Comparison of ENCODE assay signal across 15 cellular contexts in genomic region chr1:62209931-62210595, GRCh38. TPM values are rescaled to one million over a fixed set of nuclear protein-coding genes. Genes with fewer than 3 reads are reported as not detected.
DNase-seq lines count a peak whose midpoint lies in the region; ATAC-seq and TF ChIP-seq lines count a peak whose summit lies in the region.
"Had no signal": no experiment of that assay in that cellular context is flagged by ENCODE, and none has a peak within 500 bp of the region (broad histone marks: within the 10 kb centered on the region; RNA-seq: fewer than 3 reads in every experiment).

No MANE protein-coding gene starts in this region.

- H3K27ac Mint-ChIP-seq in activated naive CD8-positive, alpha-beta T cell treated with anti-CD3 and anti-CD28 coated beads for 36 hours: no peak overlapping the region
- H3K27ac Mint-ChIP-seq: activated B cell treated with CpG ODN at 0.5 μM for 24 hours; activated naive CD4-positive, alpha-beta T cell treated with anti-CD3 and anti-CD28 coated beads, Interleukin-2, amount 10 ng/mL, durations not matched to agents 7 days and 5 days; naive B cell had no signal

- H3K9me3 ChIP-seq in SJCRH30 (replicated peaks) (peaks cover 18% of the 10 kb centered on the region), mucosa of descending colon (peaks cover 12% of the 10 kb centered on the region)

- no peak overlapping the region for H3K4me3 Mint-ChIP-seq in activated naive CD8-positive, alpha-beta T cell treated with anti-CD3 and anti-CD28 coated beads for 36 hours
- H3K4me3 Mint-ChIP-seq: activated B cell treated with CpG ODN at 0.5 μM for 24 hours; activated naive CD4-positive, alpha-beta T cell treated with anti-CD3 and anti-CD28 coated beads, Interleukin-2, amount 10 ng/mL, durations not matched to agents 7 days and 5 days had no signal

- no peak for TF ChIP-seq CTCF in mucosa of descending colon (IDR thresholded peaks at IDR 0.05)

- peaks cover 23% of the 10 kb centered on the region for H3K9me3 Mint-ChIP-seq in activated naive CD8-positive, alpha-beta T cell treated with anti-CD3 and anti-CD28 coated beads for 36 hours

- H3K27me3 Mint-ChIP-seq in activated naive CD8-positive, alpha-beta T cell treated with anti-CD3 and anti-CD28 coated beads for 36 hours: no peaks in the 10 kb centered on the region
- H3K27me3 Mint-ChIP-seq: activated B cell treated with CpG ODN at 0.5 μM for 24 hours had no signal

- H3K27me3 ChIP-seq in SJCRH30: no peaks in the 10 kb centered on the region

- DNase-seq in DMS 273 (lab: John Stamatoyannopoulos, UW; ENCODE audit: unreplicated experiment) (peak; percentile 43), HS-5 (ENCODE audit: low read depth) (peak; percentile 30), SJCRH30 (peak; percentile 69 to 77), mucosa of descending colon (no peak), HT-29 (ENCODE audit: low spot score) (no peak), middle frontal gyrus (ENCODE audit: extremely low spot score, low spot score) (no peak)
- no peak for DNase-seq in activated naive CD8-positive, alpha-beta T cell treated with anti-CD3 and anti-CD28 coated beads for 36 hours
- DNase-seq: activated B cell treated with CpG ODN at 0.5 μM for 24 hours; activated naive CD4-positive, alpha-beta T cell treated with anti-CD3 and anti-CD28 coated beads, Interleukin-2, amount 10 ng/mL, durations not matched to agents 7 days and 5 days; kidney glomerular epithelial cell; naive B cell; NCI-H2107; stimulated activated CD4-positive, alpha-beta T cell treated with anti-CD3 and anti-CD28 coated beads, Interleukin-2, amount 100 ng/mL, for 48 hours had no signal

- H3K36me3 ChIP-seq in SJCRH30 (no peaks in the 10 kb centered on the region), mucosa of descending colon (ENCODE audit: low read depth) (no peaks in the 10 kb centered on the region)

- intact Hi-C loops in mucosa of descending colon (cut with DNase I, micrococcal nuclease): no loop called here

- peaks cover 6% of the 10 kb centered on the region for H3K36me3 Mint-ChIP-seq in activated naive CD8-positive, alpha-beta T cell treated with anti-CD3 and anti-CD28 coated beads for 36 hours
- H3K36me3 Mint-ChIP-seq: activated naive CD4-positive, alpha-beta T cell treated with anti-CD3 and anti-CD28 coated beads, Interleukin-2, amount 10 ng/mL, durations not matched to agents 7 days and 5 days had no signal

- H3K4me1 ChIP-seq in SJCRH30 (peaks cover 8% of the 10 kb centered on the region), mucosa of descending colon (ENCODE audit: low read depth) (no peaks in the 10 kb centered on the region)

- peak overlapping the region; percentile 59 for H3K27ac ChIP-seq in SJCRH30
- H3K27ac ChIP-seq: C4-2B had no signal

- peak; percentile 87 for ATAC-seq in mucosa of descending colon
- ATAC-seq in GM19452 (IDR thresholded peaks at IDR 0.05; ENCODE audit: unreplicated experiment): no peak

- peaks cover 3% of the 10 kb centered on the region for H3K4me1 Mint-ChIP-seq in activated naive CD8-positive, alpha-beta T cell treated with anti-CD3 and anti-CD28 coated beads for 36 hours
- H3K4me1 Mint-ChIP-seq: activated B cell treated with CpG ODN at 0.5 μM for 24 hours, naive B cell had no signal

- H3K4me3 ChIP-seq in SJCRH30 (no peak overlapping the region), mucosa of descending colon (no peak overlapping the region)

RNA-seq across cellular contexts. Expression of gene L1TD1, which starts 15.4 kb away (rescaled TPM):
- total RNA-seq in SJCRH30 (2014; rRNA removed; shearing (Covaris generic)): not detected in 2 replicates
- total RNA-seq in mucosa of descending colon: 10 to 100 TPM in 1 of 3 donors, 1 to 10 TPM in 1, under 1 TPM in 1; 0.98 to 12.0 (median 1.4) TPM
- total RNA-seq in HT-29 (2014; rRNA removed; shearing (Covaris generic)): not detected in 2 replicates
- under 1 TPM; 0.41 to 0.48 TPM for total RNA-seq in activated naive CD8-positive, alpha-beta T cell treated with anti-CD3 and anti-CD28 coated beads for 36 hours

Comparison
In these comparisons a context has a peak if more than half of its experiments do, and no peak if none do; other contexts are left out.
1. DNase-seq: peak in DMS 273 (single experiment), HS-5 (single experiment) and SJCRH30 (2 of 2); none in mucosa of descending colon (0 of 3), HT-29 (single experiment), activated naive CD8-positive, alpha-beta T cell treated with anti-CD3 and anti-CD28 coated beads for 36 hours (single experiment) and middle frontal gyrus (single experiment).